8 cellular contexts compared by ENCODE assay signal in genomic region chr17:5485270-5486205, GRCh38. TPM values are rescaled to one million over a fixed set of nuclear protein-coding genes. Genes with fewer than 3 reads are reported as not detected.
DNase-seq lines count a peak whose midpoint lies in the region; ATAC-seq, FAIRE-seq and TF ChIP-seq lines count a peak whose summit lies in the region.

DERL2 (minus strand) TSS chr17:5486178; CDS start chr17:5486161, 17 bp downstream.

- no peaks in the 10 kb centered on the region for H3K9me3 Mint-ChIP-seq in effector memory CD8-positive, alpha-beta T cell

- peak within 1 kb of the TSS; percentile 71 for H2AK5ac ChIP-seq in mesenchymal stem cell (ENCODE audit: low read length, severe bottlenecking)

- H3K27ac Mint-ChIP-seq in effector memory CD8-positive, alpha-beta T cell = peak within 1 kb of the TSS; percentile 97 to 99

- WGBS in mesenchymal stem cell = under 1% methylated on average over 22 of the region's 29 CpGs
- WGBS in upper lobe of left lung, 2 donors = 6 to 9% methylated on average over 14 to 28 of the region's 29 CpGs

- H4K91ac ChIP-seq in mesenchymal stem cell (ENCODE audit: low read length) = peak within 1 kb of the TSS; percentile 99

- H3K4ac ChIP-seq in mesenchymal stem cell (ENCODE audit: low read depth in 1 of 2, low read length in 2 of 2) = peak within 1 kb of the TSS; percentile 84 to 99

- H3K4me3 ChIP-seq in mesenchymal stem cell (ENCODE audit: insufficient read depth in 1 of 2, low read depth in 1 of 2, low read length in 2 of 2) (peak within 1 kb of the TSS; percentile 88 to 94), upper lobe of left lung (peak within 1 kb of the TSS; percentile 75 to 91 (median 88))

- H2BK5ac ChIP-seq in mesenchymal stem cell (ENCODE audit: low read depth, low read length, poor library complexity, severe bottlenecking) = peak within 1 kb of the TSS; percentile 94

- H3K27me3 Mint-ChIP-seq in effector memory CD8-positive, alpha-beta T cell = no peaks in the 10 kb centered on the region

- ATAC-seq in HG02884 (IDR thresholded peaks at IDR 0.05; ENCODE audit: unreplicated experiment) (peak; percentile 23), upper lobe of left lung (ENCODE audit: low FRiP score in 2 of 2) (peak; percentile 0 to 25)
- ATAC-seq in effector memory CD8-positive, alpha-beta T cell (replicated peaks) = peak; percentile 3

- peak within 1 kb of the TSS; percentile 97 for H3K9ac ChIP-seq in mesenchymal stem cell (ENCODE audit: low read length)

- H2BK120ac ChIP-seq in mesenchymal stem cell (ENCODE audit: low read depth, low read length) = peak within 1 kb of the TSS; percentile 73

- DNase-seq in activated T-cell treated with anti-CD3 and anti-CD28 coated beads for 4 hours = peak; percentile 19
- no peak for DNase-seq in activated T-cell treated with anti-CD3 and anti-CD28 coated beads, Interleukin-2, amount 50 U/mL, for 48 hours
- DNase-seq in RCC 7860 (ENCODE audit: low spot score) = peak; percentile 35
- DNase-seq in effector memory CD8-positive, alpha-beta T cell = peak in 1 of 3 experiments; percentile 5
- no peak for DNase-seq in mesenchymal stem cell
- no peak for DNase-seq in upper lobe of left lung
- no peak for DNase-seq in NCI-H2196 treated with DMSO at 0.1 percent for 48 hours (lab: John Stamatoyannopoulos, UW; ENCODE audit: unreplicated experiment)

- peak in 2 of 4 donors; percentile 16 to 30 for TF ChIP-seq POLR2A in upper lobe of left lung (IDR thresholded peaks at IDR 0.05)

- peak within 1 kb of the TSS; percentile 98 for H3K18ac ChIP-seq in mesenchymal stem cell (ENCODE audit: low read depth in 1 of 2, low read length in 2 of 2)

- H3K27me3 ChIP-seq in mesenchymal stem cell (ENCODE audit: control insufficient read depth in 1 of 2, insufficient read depth in 1 of 2, low read length in 2 of 2) (no peaks in the 10 kb centered on the region), upper lobe of left lung (no peaks in the 10 kb centered on the region)

- H3K36me3 ChIP-seq in mesenchymal stem cell (ENCODE audit: control insufficient read depth in 1 of 2, insufficient read depth in 2 of 2, low read depth in 1 of 2, low read length in 2 of 2) (peaks cover 10 to 70% of the 10 kb centered on the region in 2 experiments), upper lobe of left lung (peaks cover 7 to 65% (median 47%) of the 10 kb centered on the region in 4 donors)

- peak within 1 kb of the TSS; percentile 99 for H4K8ac ChIP-seq in mesenchymal stem cell (ENCODE audit: low read length)

- H3K14ac ChIP-seq in mesenchymal stem cell (ENCODE audit: low read length in 2 of 2) = peak within 1 kb of the TSS in 1 of 2 experiments; percentile 89

- peak within 1 kb of the TSS; percentile 87 for H2AFZ ChIP-seq in mesenchymal stem cell (ENCODE audit: low read depth, low read length)

- TF ChIP-seq EP300 in upper lobe of left lung (IDR thresholded peaks at IDR 0.05) = no peak

- peaks cover 26 to 32% of the 10 kb centered on the region in 2 donors for H3K4me1 Mint-ChIP-seq in effector memory CD8-positive, alpha-beta T cell (ENCODE audit: low read depth in 2 of 2)

- H3K4me3 Mint-ChIP-seq in effector memory CD8-positive, alpha-beta T cell = peak within 1 kb of the TSS; percentile 95 to 96

- peaks cover 73% of the 10 kb centered on the region for H3K36me3 Mint-ChIP-seq in effector memory CD8-positive, alpha-beta T cell (ENCODE audit: insufficient read depth)

- no peaks in the 10 kb centered on the region for H3K9me3 ChIP-seq in mesenchymal stem cell (ENCODE audit: control insufficient read depth, low read length)
- no peaks in the 10 kb centered on the region for H3K9me3 ChIP-seq in upper lobe of left lung

- no peak for FAIRE-seq in RCC 7860 (lab: Jason Lieb, UNC)

- H3K27ac ChIP-seq in mesenchymal stem cell (ENCODE audit: low read length, poor library complexity, severe bottlenecking) = peak within 1 kb of the TSS; percentile 100
- H3K27ac ChIP-seq in upper lobe of left lung = peak within 1 kb of the TSS; percentile 96 to 99 (median 98)

- H2BK15ac ChIP-seq in mesenchymal stem cell (ENCODE audit: low read depth, poor library complexity, severe bottlenecking) = no peak within 1 kb of the TSS

- peak within 1 kb of the TSS; percentile 95 for H3K4me2 ChIP-seq in mesenchymal stem cell (ENCODE audit: low read length, poor library complexity, severe bottlenecking)

- peak within 1 kb of the TSS in 1 of 2 experiments; percentile 75 for H3K23ac ChIP-seq in mesenchymal stem cell (ENCODE audit: low read length in 2 of 2)

- TF ChIP-seq CTCF in upper lobe of left lung (IDR thresholded peaks at IDR 0.05) = no peak

- H3K4me1 ChIP-seq in mesenchymal stem cell (ENCODE audit: control insufficient read depth, insufficient read depth, low read depth, low read length) (peaks cover 6% of the 10 kb centered on the region), upper lobe of left lung (peaks cover 19 to 35% (median 21%) of the 10 kb centered on the region in 4 donors)

- peaks cover 31% of the 10 kb centered on the region for H3K79me1 ChIP-seq in mesenchymal stem cell (replicated peaks; ENCODE audit: low read length, poor library complexity, severe bottlenecking)

- H2BK12ac ChIP-seq in mesenchymal stem cell (ENCODE audit: low read length in 2 of 2) = peak within 1 kb of the TSS in 1 of 2 experiments; percentile 32

RNA-seq across cellular contexts. Expression of gene DERL2, which starts in this region (rescaled TPM):
- polyA plus RNA-seq in mesenchymal stem cell (2013, experiment 1 of 2) = 46.0 TPM
- 45.1 TPM for polyA plus RNA-seq in mesenchymal stem cell (2013, experiment 2 of 2)
- total RNA-seq in upper lobe of left lung = 10 to 100 TPM in 5 of 6 donors, 1 to 10 TPM in 1; 6.3 to 60.5 (median 30.8) TPM

Comparison
In these comparisons a context has a peak if more than half of its experiments do, and no peak if none do; other contexts are left out.
1. DNase-seq: peak in activated T-cell treated with anti-CD3 and anti-CD28 coated beads for 4 hours (single experiment) and RCC 7860 (single experiment); none in activated T-cell treated with anti-CD3 and anti-CD28 coated beads, Interleukin-2, amount 50 U/mL, for 48 hours (0 of 2), mesenchymal stem cell (single experiment), upper lobe of left lung (0 of 2) and NCI-H2196 treated with DMSO at 0.1 percent for 48 hours (single experiment).
2. Peak in every context shown above with its lines, with median percentiles within 50 percentile points of each other: ATAC-seq.